Comparison of ENCODE assay signal across 12 cellular contexts in genomic region chr5:51242453-51242852, GRCh38.
"Had no signal": no experiment of that assay in that cellular context is flagged by ENCODE, and none has a peak within 500 bp of the region (broad histone marks: within the 10 kb centered on the region; RNA-seq: fewer than 3 reads in every experiment).

No MANE protein-coding gene starts in this region.

- H3K27me3 Mint-ChIP-seq: activated naive CD4-positive, alpha-beta T cell treated with anti-CD3 and anti-CD28 coated beads, Interleukin-2, amount 10 ng/mL, durations not matched to agents 7 days and 5 days; activated T-cell treated with anti-CD3 and anti-CD28 coated beads, Interleukin-2, amount 50 U/mL, for 24 hours; naive thymus-derived CD4-positive, alpha-beta T cell had no signal

- H3K9me3 ChIP-seq: ascending aorta, pancreas, sigmoid colon, stomach, testis had no signal

- H3K27ac Mint-ChIP-seq: activated naive CD4-positive, alpha-beta T cell treated with anti-CD3 and anti-CD28 coated beads, Interleukin-2, amount 10 ng/mL, durations not matched to agents 7 days and 5 days; activated T-cell treated with anti-CD3 and anti-CD28 coated beads, Interleukin-2, amount 50 U/mL, for 24 hours; naive thymus-derived CD4-positive, alpha-beta T cell had no signal

- H3K27me3 ChIP-seq: ascending aorta, pancreas, sigmoid colon, stomach, testis had no signal

- H3K9me3 Mint-ChIP-seq: activated naive CD4-positive, alpha-beta T cell treated with anti-CD3 and anti-CD28 coated beads, Interleukin-2, amount 10 ng/mL, durations not matched to agents 7 days and 5 days had no signal

- H3K4me1 ChIP-seq: ascending aorta, pancreas, sigmoid colon, stomach, testis had no signal

- H3K4me3 Mint-ChIP-seq: activated naive CD4-positive, alpha-beta T cell treated with anti-CD3 and anti-CD28 coated beads, Interleukin-2, amount 10 ng/mL, durations not matched to agents 7 days and 5 days; activated T-cell treated with anti-CD3 and anti-CD28 coated beads, Interleukin-2, amount 50 U/mL, for 24 hours; naive thymus-derived CD4-positive, alpha-beta T cell had no signal

- H3K4me1 Mint-ChIP-seq: activated naive CD4-positive, alpha-beta T cell treated with anti-CD3 and anti-CD28 coated beads, Interleukin-2, amount 10 ng/mL, durations not matched to agents 7 days and 5 days; naive thymus-derived CD4-positive, alpha-beta T cell had no signal

- DNase-seq: activated CD4-positive, alpha-beta T cell treated with anti-CD3 and anti-CD28 coated beads, Interleukin-2, amount 50 U/mL, for 48 hours; activated naive CD4-positive, alpha-beta T cell treated with anti-CD3 and anti-CD28 coated beads, Interleukin-2, amount 10 ng/mL, durations not matched to agents 7 days and 5 days; activated T-cell treated with anti-CD3 and anti-CD28 coated beads, Interleukin-2, amount 50 U/mL, for 24 hours; erythroblast; naive thymus-derived CD4-positive, alpha-beta T cell; pancreas; sigmoid colon; stimulated activated CD4-positive, alpha-beta T cell treated with anti-CD3 and anti-CD28 coated beads, Interleukin-1b, Interleukin-23, amount 100 ng/mL, for 48 hours; stomach; testis; WERI-Rb-1 had no signal

- H3K4me3 ChIP-seq: ascending aorta, pancreas, sigmoid colon, stomach, testis had no signal

- ATAC-seq: naive thymus-derived CD4-positive, alpha-beta T cell; pancreas had no signal

- H3K36me3 ChIP-seq: ascending aorta, pancreas, sigmoid colon, stomach, WERI-Rb-1 had no signal

- H3K36me3 Mint-ChIP-seq: activated naive CD4-positive, alpha-beta T cell treated with anti-CD3 and anti-CD28 coated beads, Interleukin-2, amount 10 ng/mL, durations not matched to agents 7 days and 5 days; naive thymus-derived CD4-positive, alpha-beta T cell had no signal

- H3K27ac ChIP-seq: ascending aorta, pancreas, sigmoid colon, stomach, testis, WERI-Rb-1 had no signal
